In genomic region chr12:92556141-92556540, GRCh38 we compare ENCODE assay signal across 14 cellular contexts.
DNase-seq lines count a peak whose midpoint lies in the region; ATAC-seq lines count a peak whose summit lies in the region.
"Had no signal": no experiment of that assay in that cellular context is flagged by ENCODE, and none has a peak within 500 bp of the region (broad histone marks: within the 10 kb centered on the region; RNA-seq: fewer than 3 reads in every experiment).

No MANE protein-coding gene starts in this region.

- DNase-seq in effector memory CD4-positive, alpha-beta T cell, result no peak
- DNase-seq in NCI-H128 (lab: John Stamatoyannopoulos, UW; ENCODE audit: unreplicated experiment), result no peak
- no peak for DNase-seq in NCI-H1694 treated with DMSO at 0.1 percent for 48 hours (lab: John Stamatoyannopoulos, UW)
- DNase-seq in GM19240 (ENCODE audit: insufficient read length, low spot score), result no peak
- DNase-seq in activated effector memory CD4-positive, alpha-beta T cell treated with anti-CD3 and anti-CD28 coated beads, Interleukin-2, amount 50 U/mL, for 16 hours, result no peak
- DNase-seq: aorta; kidney glomerular epithelial cell; NK-92 treated with Interleukin-12 subunit alpha and Interleukin-12 subunit beta, amount 100 ng/mL, for 24 hours; pancreas had no signal

- peaks cover 10% of the 10 kb centered on the region for H3K4me1 ChIP-seq in effector memory CD4-positive, alpha-beta T cell (ENCODE audit: control insufficient read depth, insufficient read depth, low read length, poor library complexity, severe bottlenecking)

- ATAC-seq in GM18498 (IDR thresholded peaks at IDR 0.05; ENCODE audit: unreplicated experiment) (peak; percentile 39), GM19395 (IDR thresholded peaks at IDR 0.05; ENCODE audit: unreplicated experiment) (peak; percentile 37), HG03196 (IDR thresholded peaks at IDR 0.05; ENCODE audit: unreplicated experiment) (peak; percentile 24)
- ATAC-seq: HCT116, K562, pancreas had no signal

- H3K9me3 ChIP-seq in effector memory CD4-positive, alpha-beta T cell (ENCODE audit: control insufficient read depth, low read length), result no peaks in the 10 kb centered on the region
- H3K9me3 ChIP-seq: pancreas had no signal

- H3K27ac ChIP-seq in effector memory CD4-positive, alpha-beta T cell (ENCODE audit: insufficient read depth, low read length, poor library complexity, severe bottlenecking), result no peak overlapping the region
- H3K27ac ChIP-seq: pancreas had no signal

- peak overlapping the region; percentile 22 for H3K4me3 ChIP-seq in effector memory CD4-positive, alpha-beta T cell (ENCODE audit: insufficient read depth, low read depth, low read length, poor library complexity, severe bottlenecking)
- H3K4me3 ChIP-seq: K562, pancreas had no signal

- H3K36me3 ChIP-seq in effector memory CD4-positive, alpha-beta T cell (ENCODE audit: control insufficient read depth, insufficient read depth, low read length), result no peaks in the 10 kb centered on the region
- H3K36me3 ChIP-seq: pancreas had no signal

- H3K27me3 ChIP-seq in effector memory CD4-positive, alpha-beta T cell (replicated peaks; ENCODE audit: control insufficient read depth, insufficient read depth, low read length, poor library complexity, severe bottlenecking), result no peaks in the 10 kb centered on the region
- H3K27me3 ChIP-seq: pancreas had no signal
